ENCODE assay signal across 30 cellular contexts in genomic region chr5:147601652-147602051, GRCh38.
DNase-seq lines count a peak whose midpoint lies in the region; ATAC-seq and TF ChIP-seq lines count a peak whose summit lies in the region.
"Had no signal": no experiment of that assay in that cellular context is flagged by ENCODE, and none has a peak within 500 bp of the region (broad histone marks: within the 10 kb centered on the region; RNA-seq: fewer than 3 reads in every experiment).

No MANE protein-coding gene starts in this region.

- TF ChIP-seq EP300 in sigmoid colon (IDR thresholded peaks at IDR 0.05) (no peak), suprapubic skin (IDR thresholded peaks at IDR 0.05) (no peak)

- H3K27ac ChIP-seq in sigmoid colon, result no peak overlapping the region
- H3K27ac ChIP-seq in suprapubic skin, result no peak overlapping the region
- H3K27ac ChIP-seq: 22Rv1, BLaER1, HL-60, Peyer's patch had no signal

- no peaks in the 10 kb centered on the region for H3K4me1 Mint-ChIP-seq in activated T-cell treated with anti-CD3 and anti-CD28 coated beads, Interleukin-2, amount 50 U/mL, for 72 hours (ENCODE audit: low read depth)
- no peaks in the 10 kb centered on the region for H3K4me1 Mint-ChIP-seq in activated T-cell treated with anti-CD3 and anti-CD28 coated beads, Interleukin-2, amount 50 U/mL, for 4 hours (ENCODE audit: low read depth)
- H3K4me1 Mint-ChIP-seq: T-cell had no signal

- H3K4me3 ChIP-seq in sigmoid colon (no peak overlapping the region), suprapubic skin (no peak overlapping the region)
- H3K4me3 ChIP-seq: BLaER1, K562, Peyer's patch had no signal

- no peak for TF ChIP-seq POLR2A in sigmoid colon (IDR thresholded peaks at IDR 0.05)
- no peak for TF ChIP-seq POLR2A in suprapubic skin (IDR thresholded peaks at IDR 0.05)

- no peak for DNase-seq in activated T-cell treated with anti-CD3 and anti-CD28 coated beads, Interleukin-2, amount 50 U/mL, for 72 hours
- DNase-seq in activated T-cell treated with anti-CD3 and anti-CD28 coated beads, Interleukin-2, amount 50 U/mL, for 4 hours, result no peak
- DNase-seq in sigmoid colon (no peak), suprapubic skin (ENCODE audit: low spot score in 2 of 2) (no peak), NCI-H82 treated with DMSO at 0.1 percent for 48 hours (lab: John Stamatoyannopoulos, UW; ENCODE audit: unreplicated experiment) (no peak)
- DNase-seq: ACHN; CD4-positive, alpha-beta T cell; COR-L47; DMS 273 treated with DMSO at 0.1 percent for 48 hours; DND-41; GOT3; HCEC 1CT; NCI-H1092 treated with DMSO at 0.1 percent for 48 hours; NCI-H146; NCI-H2029; NCI-H226; NCI-H510A treated with DMSO at 0.1 percent for 48 hours; NCI-H748 treated with DMSO at 0.1 percent for 48 hours; Peyer's patch; T-cell had no signal

- H3K27ac Mint-ChIP-seq in activated T-cell treated with anti-CD3 and anti-CD28 coated beads, Interleukin-2, amount 50 U/mL, for 72 hours, result peak overlapping the region; percentile 40
- H3K27ac Mint-ChIP-seq: CD4-positive, alpha-beta T cell; T-cell; T-helper 2 cell treated with Interferon-gamma antibody and Interleukin-4, amounts not matched to agents 5 μg/mL and 100 μg/mL, for 36 hours had no signal

- H3K36me3 Mint-ChIP-seq in activated T-cell treated with anti-CD3 and anti-CD28 coated beads, Interleukin-2, amount 50 U/mL, for 72 hours (ENCODE audit: insufficient read depth in 2 of 2), result no peaks in the 10 kb centered on the region
- peaks cover 18% of the 10 kb centered on the region for H3K36me3 Mint-ChIP-seq in activated T-cell treated with anti-CD3 and anti-CD28 coated beads, Interleukin-2, amount 50 U/mL, for 4 hours (ENCODE audit: insufficient read depth)

- H3K9me3 ChIP-seq in sigmoid colon, result no peaks in the 10 kb centered on the region
- H3K9me3 ChIP-seq in suprapubic skin, result no peaks in the 10 kb centered on the region
- H3K9me3 ChIP-seq: BLaER1, Peyer's patch had no signal

- no peak for TF ChIP-seq CTCF in sigmoid colon (IDR thresholded peaks at IDR 0.05)
- no peak for TF ChIP-seq CTCF in suprapubic skin (IDR thresholded peaks at IDR 0.05)

- no peaks in the 10 kb centered on the region for H3K36me3 ChIP-seq in sigmoid colon
- no peaks in the 10 kb centered on the region for H3K36me3 ChIP-seq in suprapubic skin
- H3K36me3 ChIP-seq: BLaER1, Peyer's patch had no signal

- no peaks in the 10 kb centered on the region for H3K27me3 Mint-ChIP-seq in activated T-cell treated with anti-CD3 and anti-CD28 coated beads, Interleukin-2, amount 50 U/mL, for 72 hours (ENCODE audit: low read depth)
- no peaks in the 10 kb centered on the region for H3K27me3 Mint-ChIP-seq in activated T-cell treated with anti-CD3 and anti-CD28 coated beads, Interleukin-2, amount 50 U/mL, for 4 hours (ENCODE audit: low read depth)
- H3K27me3 Mint-ChIP-seq: CD4-positive, alpha-beta T cell; T-cell had no signal

- ATAC-seq in activated T-cell treated with anti-CD3 and anti-CD28 coated beads, Interleukin-2, amount 50 U/mL, for 72 hours (replicated peaks in 1 of 2), result no peak
- ATAC-seq in activated T-cell treated with anti-CD3 and anti-CD28 coated beads, Interleukin-2, amount 50 U/mL, for 4 hours, result no peak
- ATAC-seq in GM21390 (IDR thresholded peaks at IDR 0.05; ENCODE audit: unreplicated experiment), result peak; percentile 65
- peak; percentile 60 for ATAC-seq in HG03354 (IDR thresholded peaks at IDR 0.05; ENCODE audit: poor library complexity, severe bottlenecking, unreplicated experiment)
- no peak for ATAC-seq in GM21528 (IDR thresholded peaks at IDR 0.05; ENCODE audit: low FRiP score, unreplicated experiment)
- ATAC-seq: HepG2, K562, SK-N-SH treated with all-trans-retinoic acid at 6 μM for 48 hours, T-cell had no signal

- H3K4me3 Mint-ChIP-seq in activated T-cell treated with anti-CD3 and anti-CD28 coated beads, Interleukin-2, amount 50 U/mL, for 72 hours, result no peak overlapping the region
- H3K4me3 Mint-ChIP-seq in activated T-cell treated with anti-CD3 and anti-CD28 coated beads, Interleukin-2, amount 50 U/mL, for 4 hours, result no peak overlapping the region
- H3K4me3 Mint-ChIP-seq: CD4-positive, alpha-beta T cell; T-cell; T-helper 2 cell treated with Interferon-gamma antibody and Interleukin-4, amounts not matched to agents 5 μg/mL and 100 μg/mL, for 36 hours had no signal

- WGBS in sigmoid colon, 2 donors, result 0 to 45% methylated on average over 1 of the region's 1 CpG
- WGBS in suprapubic skin, result 43% methylated on average over 1 of the region's 1 CpG

- H3K4me1 ChIP-seq in sigmoid colon (no peaks in the 10 kb centered on the region), suprapubic skin (no peaks in the 10 kb centered on the region)
- H3K4me1 ChIP-seq: BLaER1, Peyer's patch had no signal

- H3K9me3 Mint-ChIP-seq in activated T-cell treated with anti-CD3 and anti-CD28 coated beads, Interleukin-2, amount 50 U/mL, for 72 hours, result peaks cover 0 to 2% of the 10 kb centered on the region in 2 donors
- no peaks in the 10 kb centered on the region for H3K9me3 Mint-ChIP-seq in activated T-cell treated with anti-CD3 and anti-CD28 coated beads, Interleukin-2, amount 50 U/mL, for 4 hours
- H3K9me3 Mint-ChIP-seq: CD4-positive, alpha-beta T cell; T-cell; T-helper 2 cell treated with Interferon-gamma antibody and Interleukin-4, amounts not matched to agents 5 μg/mL and 100 μg/mL, for 36 hours had no signal

- H3K27me3 ChIP-seq in sigmoid colon (no peaks in the 10 kb centered on the region), suprapubic skin (no peaks in the 10 kb centered on the region)
- H3K27me3 ChIP-seq: BLaER1, Peyer's patch had no signal

- intact Hi-C loops in sigmoid colon (cut with DNase I), result no loop called here

Comparison
In these comparisons a context has a peak if more than half of its experiments do, and no peak if none do; other contexts are left out.
1. ATAC-seq: peak in GM21390 (single experiment) and HG03354 (single experiment); none in activated T-cell treated with anti-CD3 and anti-CD28 coated beads, Interleukin-2, amount 50 U/mL, for 72 hours (0 of 2), activated T-cell treated with anti-CD3 and anti-CD28 coated beads, Interleukin-2, amount 50 U/mL, for 4 hours (0 of 2) and GM21528 (single experiment).